In genomic region chr20:3307078-3307477, GRCh38 we compare ENCODE assay signal across 1 cellular context.
TF ChIP-seq lines count a peak whose summit lies in the region.

No MANE protein-coding gene starts in this region.

TF ChIP-seq in HepG2, 621 proteins besides CTCF, POLR2A, EP300 and RAD21 (continued from another document):
- TF ChIP-seq, protein P1, sequence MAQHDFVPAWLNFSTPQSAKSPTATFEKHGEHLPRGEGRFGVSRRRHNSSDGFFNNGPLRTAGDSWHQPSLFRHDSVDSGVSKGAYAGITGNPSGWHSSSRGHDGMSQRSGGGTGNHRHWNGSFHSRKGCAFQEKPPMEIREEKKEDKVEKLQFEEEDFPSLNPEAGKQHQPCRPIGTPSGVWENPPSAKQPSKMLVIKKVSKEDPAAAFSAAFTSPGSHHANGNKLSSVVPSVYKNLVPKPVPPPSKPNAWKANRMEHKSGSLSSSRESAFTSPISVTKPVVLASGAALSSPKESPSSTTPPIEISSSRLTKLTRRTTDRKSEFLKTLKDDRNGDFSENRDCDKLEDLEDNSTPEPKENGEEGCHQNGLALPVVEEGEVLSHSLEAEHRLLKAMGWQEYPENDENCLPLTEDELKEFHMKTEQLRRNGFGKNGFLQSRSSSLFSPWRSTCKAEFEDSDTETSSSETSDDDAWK (CRISPR knock-in tag; IDR thresholded peaks at IDR 0.05): no peak
TF ChIP-seq in HepG2: peak in this region for 1.
